Comparison of ENCODE assay signal across 29 cellular contexts in genomic region chr1:79285659-79286058, GRCh38.
"Had no signal": no experiment of that assay in that cellular context is flagged by ENCODE, and none has a peak within 500 bp of the region (broad histone marks: within the 10 kb centered on the region; RNA-seq: fewer than 3 reads in every experiment).

No MANE protein-coding gene starts in this region.

- H3K27me3 Mint-ChIP-seq: dendritic cell treated with granulocyte-macrophage colony-stimulating factor and Interleukin-4, amounts not matched to agents 40 ng/mL and 50 ng/mL, for 4 days; effector memory CD8-positive, alpha-beta T cell had no signal

- H3K27ac ChIP-seq: colonic mucosa, coronary artery, dorsolateral prefrontal cortex, epithelial cell of prostate, esophagus muscularis mucosa, esophagus squamous epithelium, foreskin keratinocyte, gastrocnemius medialis, gastroesophageal sphincter, heart left ventricle, heart right ventricle had no signal

- H3K4me1 Mint-ChIP-seq: endodermal cell had no signal

- H3K9me3 ChIP-seq: colonic mucosa, esophagus muscularis mucosa, esophagus squamous epithelium, gastrocnemius medialis, gastroesophageal sphincter, heart left ventricle had no signal

- H3K27me3 ChIP-seq: colonic mucosa, dorsolateral prefrontal cortex, esophagus muscularis mucosa, esophagus squamous epithelium, foreskin keratinocyte, gastrocnemius medialis, gastroesophageal sphincter, heart left ventricle, heart right ventricle had no signal

- ATAC-seq: effector memory CD8-positive, alpha-beta T cell; esophagus mucosa; foreskin keratinocyte; gastrocnemius medialis; gastroesophageal sphincter; heart left ventricle; heart right ventricle had no signal

- H3K9me3 Mint-ChIP-seq: endodermal cell had no signal

- H3K36me3 ChIP-seq: colonic mucosa, esophagus muscularis mucosa, esophagus squamous epithelium, gastrocnemius medialis, gastroesophageal sphincter, heart left ventricle, heart right ventricle had no signal

- DNase-seq: colonic mucosa; cortex of kidney; dermis blood vessel endothelial cell; dorsolateral prefrontal cortex; effector CD4-positive, alpha-beta T cell; effector CD8-positive, alpha-beta T cell; effector memory CD4-positive, alpha-beta T cell; effector memory CD8-positive, alpha-beta T cell; endodermal cell; erythroblast; esophagus squamous epithelium; foreskin fibroblast; foreskin keratinocyte; foreskin melanocyte; gastrocnemius medialis; glutamatergic neuron; head of caudate nucleus; heart left ventricle; heart right ventricle had no signal

- H3K4me1 ChIP-seq: colonic mucosa, esophagus muscularis mucosa, esophagus squamous epithelium, foreskin keratinocyte, gastrocnemius medialis, gastroesophageal sphincter, heart left ventricle, heart right ventricle had no signal

- H3K4me3 ChIP-seq: colonic mucosa, coronary artery, dorsolateral prefrontal cortex, esophagus muscularis mucosa, esophagus squamous epithelium, gastrocnemius medialis, gastroesophageal sphincter, heart left ventricle, heart right ventricle had no signal

- H3K27ac Mint-ChIP-seq: dendritic cell treated with granulocyte-macrophage colony-stimulating factor and Interleukin-4, amounts not matched to agents 40 ng/mL and 50 ng/mL, for 4 days; effector memory CD8-positive, alpha-beta T cell; endodermal cell had no signal

- H3K4me3 Mint-ChIP-seq: dendritic cell treated with granulocyte-macrophage colony-stimulating factor and Interleukin-4, amounts not matched to agents 40 ng/mL and 50 ng/mL, for 4 days; effector memory CD8-positive, alpha-beta T cell; endodermal cell had no signal

- FAIRE-seq: colon, endometrium, endothelial cell of umbilical vein, frontal cortex had no signal
